ENCODE assay signal across 20 cellular contexts in genomic region chr4:151537726-151538125, GRCh38.
DNase-seq lines count a peak whose midpoint lies in the region; ATAC-seq and TF ChIP-seq lines count a peak whose summit lies in the region.
"Had no signal": no experiment of that assay in that cellular context is flagged by ENCODE, and none has a peak within 500 bp of the region (broad histone marks: within the 10 kb centered on the region; RNA-seq: fewer than 3 reads in every experiment).

No MANE protein-coding gene starts in this region.

- H3K4me3 ChIP-seq in testis = no peak overlapping the region
- H3K4me3 ChIP-seq: body of pancreas, gastroesophageal sphincter had no signal

- no peak for TF ChIP-seq POLR2A in testis (IDR thresholded peaks at IDR 0.05)

- no peaks in the 10 kb centered on the region for H3K27me3 ChIP-seq in testis
- H3K27me3 ChIP-seq: body of pancreas, gastroesophageal sphincter had no signal

- ATAC-seq in GM21447 (IDR thresholded peaks at IDR 0.05; ENCODE audit: unreplicated experiment) = no peak
- ATAC-seq: body of pancreas, gastroesophageal sphincter, HCT116 had no signal

- no peaks in the 10 kb centered on the region for H3K9me3 ChIP-seq in testis
- H3K9me3 ChIP-seq: body of pancreas, gastroesophageal sphincter had no signal

- no peak for TF ChIP-seq CTCF in testis (IDR thresholded peaks at IDR 0.05)

- 68 to 73% methylated on average over 1 of the region's 1 CpG for WGBS in testis, 2 donors

- intact Hi-C loops in testis (cut with DNase I; ENCODE audit: low total_unique reads) = no loop called here

- no peaks in the 10 kb centered on the region for H3K36me3 ChIP-seq in testis (ENCODE audit: low read depth, missing control alignments)
- H3K36me3 ChIP-seq: gastroesophageal sphincter had no signal

- no peaks in the 10 kb centered on the region for H3K4me1 ChIP-seq in testis

- peak overlapping the region in 1 of 2 donors; percentile 23 for H3K27ac ChIP-seq in testis
- H3K27ac ChIP-seq: 22Rv1, body of pancreas, gastroesophageal sphincter, HL-60, KMS-11 had no signal

- peak; percentile 2 for DNase-seq in NCI-H1105 treated with DMSO at 0.1 percent for 48 hours (lab: John Stamatoyannopoulos, UW)
- DNase-seq in NCI-H1105 (lab: John Stamatoyannopoulos, UW) = no peak
- peak; percentile 64 for DNase-seq in cerebellar cortex (ENCODE audit: low spot score)
- peak; percentile 36 for DNase-seq in iris pigment epithelial cell (ENCODE audit: low read depth)
- DNase-seq in testis = peak; percentile 67
- DNase-seq in DMS53 treated with DMSO at 0.1 percent for 48 hours (lab: John Stamatoyannopoulos, UW; ENCODE audit: unreplicated experiment) = no peak
- no peak for DNase-seq in stimulated activated CD4-positive, alpha-beta T cell treated with anti-CD3 and anti-CD28 coated beads, Interleukin-1b, Interleukin-23, amount 100 ng/mL, for 48 hours
- DNase-seq: activated CD8-positive, alpha-beta memory T cell treated with anti-CD3 and anti-CD28 coated beads for 24 hours; activated effector memory CD4-positive, alpha-beta T cell treated with anti-CD3 and anti-CD28 coated beads, Interleukin-2, amount 50 U/mL, for 16 hours; body of pancreas; effector CD8-positive, alpha-beta T cell; NCI-H526 treated with DMSO at 0.1 percent for 48 hours; stimulated activated naive CD4-positive, alpha-beta T cell; T-helper 1 cell had no signal

Comparison
In these comparisons a context has a peak if more than half of its experiments do, and no peak if none do; other contexts are left out.
1. DNase-seq: peak in NCI-H1105 treated with DMSO at 0.1 percent for 48 hours (single experiment), cerebellar cortex (single experiment), iris pigment epithelial cell (single experiment) and testis (single experiment); none in NCI-H1105 (single experiment), DMS53 treated with DMSO at 0.1 percent for 48 hours (single experiment) and stimulated activated CD4-positive, alpha-beta T cell treated with anti-CD3 and anti-CD28 coated beads, Interleukin-1b, Interleukin-23, amount 100 ng/mL, for 48 hours (single experiment).